In genomic region chr2:231104115-231104713, GRCh38 we compare ENCODE assay signal across 8 cellular contexts. TPM values are rescaled to one million over a fixed set of nuclear protein-coding genes. Genes with fewer than 3 reads are reported as not detected.
DNase-seq lines count a peak whose midpoint lies in the region; ATAC-seq, FAIRE-seq and TF ChIP-seq lines count a peak whose summit lies in the region.

No MANE protein-coding gene starts in this region.

- no peak overlapping the region for H3K4me3 Mint-ChIP-seq in CD8-positive, alpha-beta T cell

- no peaks in the 10 kb centered on the region for H3K4me1 Mint-ChIP-seq in CD8-positive, alpha-beta T cell (ENCODE audit: low read depth)

- no peak overlapping the region for H3K27ac Mint-ChIP-seq in CD8-positive, alpha-beta T cell

- peaks cover 7% of the 10 kb centered on the region for H3K9me3 Mint-ChIP-seq in CD8-positive, alpha-beta T cell

- peaks cover 10% of the 10 kb centered on the region for H3K36me3 ChIP-seq in CD8-positive, alpha-beta T cell (ENCODE audit: insufficient read depth, low read length)
- H3K36me3 ChIP-seq in right atrium auricular region (peaks cover 17% of the 10 kb centered on the region), sigmoid colon (peaks cover 0 to 22% (median 12%) of the 10 kb centered on the region in 4 donors)

- POLR2A ChIA-PET in CD8-positive, alpha-beta T cell (lab: Charles Lee), result interaction anchor here (1.2 to 2.0 kb wide), 2 partner anchors 348 to 360 kb away, joined by 4 to 7 read pairs; partner anchors contain the start of gene NCL

- no peak overlapping the region for H3K4me3 ChIP-seq in CD8-positive, alpha-beta T cell (ENCODE audit: low read depth, low read length)
- H3K4me3 ChIP-seq in right atrium auricular region (no peak overlapping the region), sigmoid colon (no peak overlapping the region)

- TF ChIP-seq EP300 in sigmoid colon (IDR thresholded peaks at IDR 0.05), result no peak

- CTCF ChIA-PET in CD8-positive, alpha-beta T cell (lab: Charles Lee), result interaction anchor here (0.9 to 2.8 kb wide), 13 partner anchors 9 to 377 kb away, joined by 3 to 47 read pairs (median 4); no protein-coding TSS in a partner anchor

- intact Hi-C loops in CD8-positive, alpha-beta T cell (cut with DNase I, micrococcal nuclease), result loop anchor here (1.0 to 2.0 kb wide), 4 partner anchors 307 to 454 kb away; no protein-coding TSS in a partner anchor
- intact Hi-C loops in sigmoid colon (cut with DNase I), result loop anchor here (1.0 to 5.0 kb wide), 4 partner anchors 95 to 348 kb away; partner anchors contain the start of gene ARMC9

- peak; percentile 92 for ATAC-seq in CD8-positive, alpha-beta T cell
- peak; percentile 94 for ATAC-seq in SK-N-SH treated with all-trans-retinoic acid at 6 μM for 48 hours
- ATAC-seq in GM19455 (IDR thresholded peaks at IDR 0.05; ENCODE audit: unreplicated experiment), result no peak

- DNase-seq in CD8-positive, alpha-beta T cell, result peak; percentile 10 to 65 (median 42)
- peak; percentile 27 for DNase-seq in GM19239 (ENCODE audit: insufficient read length, low spot score)
- DNase-seq in HT1080 (ENCODE audit: low read depth), result peak; percentile 59
- DNase-seq in amygdala (lab: John Stamatoyannopoulos, UW), result peak in 35 of 56 donors; percentile 1 to 83 (median 14)
- DNase-seq in right atrium auricular region (ENCODE audit: low spot score), result peak; percentile 73
- peak; percentile 75 for DNase-seq in sigmoid colon

- peak; percentile 99 for FAIRE-seq in GM19239 (lab: Jason Lieb, UNC)

- H3K4me1 ChIP-seq in CD8-positive, alpha-beta T cell (ENCODE audit: insufficient read depth, low read length), result no peaks in the 10 kb centered on the region
- H3K4me1 ChIP-seq in right atrium auricular region (no peaks in the 10 kb centered on the region), sigmoid colon (peaks cover 0 to 48% (median 38%) of the 10 kb centered on the region in 4 donors)

- H3K27ac ChIP-seq in CD8-positive, alpha-beta T cell (ENCODE audit: low read depth, low read length), result no peak overlapping the region
- H3K27ac ChIP-seq in right atrium auricular region (no peak overlapping the region), sigmoid colon (peak overlapping the region; percentile 55 to 76 (median 65))

- no peak for TF ChIP-seq POLR2A in sigmoid colon (IDR thresholded peaks at IDR 0.05)

- TF ChIP-seq CTCF in CD8-positive, alpha-beta T cell (IDR thresholded peaks at IDR 0.05), result peak; percentile 73
- TF ChIP-seq CTCF in right atrium auricular region (IDR thresholded peaks at IDR 0.05), result peak; percentile 83 to 89
- TF ChIP-seq CTCF in sigmoid colon (IDR thresholded peaks at IDR 0.05), result peak; percentile 84 to 91 (median 87)

- no peaks in the 10 kb centered on the region for H3K27me3 Mint-ChIP-seq in CD8-positive, alpha-beta T cell (ENCODE audit: low read depth)

- H3K9me3 ChIP-seq in CD8-positive, alpha-beta T cell (ENCODE audit: low read length), result peaks cover 4% of the 10 kb centered on the region
- peaks cover 3 to 19% of the 10 kb centered on the region in 2 donors for H3K9me3 ChIP-seq in right atrium auricular region
- H3K9me3 ChIP-seq in sigmoid colon, result peaks cover 0 to 6% (median 2%) of the 10 kb centered on the region in 4 donors

- peaks cover 47% of the 10 kb centered on the region for H3K36me3 Mint-ChIP-seq in CD8-positive, alpha-beta T cell

- WGBS in sigmoid colon, 2 donors, result 9 to 10% methylated on average over 3 of the region's 3 CpGs

- no peaks in the 10 kb centered on the region for H3K27me3 ChIP-seq in CD8-positive, alpha-beta T cell (ENCODE audit: insufficient read depth, low read length)
- H3K27me3 ChIP-seq in right atrium auricular region (no peaks in the 10 kb centered on the region), sigmoid colon (no peaks in the 10 kb centered on the region)

TF ChIP-seq in SK-N-SH treated with all-trans-retinoic acid at 6 μM for 48 hours, 23 proteins besides CTCF, POLR2A, EP300 and RAD21:
- TF ChIP-seq, protein P1, sequence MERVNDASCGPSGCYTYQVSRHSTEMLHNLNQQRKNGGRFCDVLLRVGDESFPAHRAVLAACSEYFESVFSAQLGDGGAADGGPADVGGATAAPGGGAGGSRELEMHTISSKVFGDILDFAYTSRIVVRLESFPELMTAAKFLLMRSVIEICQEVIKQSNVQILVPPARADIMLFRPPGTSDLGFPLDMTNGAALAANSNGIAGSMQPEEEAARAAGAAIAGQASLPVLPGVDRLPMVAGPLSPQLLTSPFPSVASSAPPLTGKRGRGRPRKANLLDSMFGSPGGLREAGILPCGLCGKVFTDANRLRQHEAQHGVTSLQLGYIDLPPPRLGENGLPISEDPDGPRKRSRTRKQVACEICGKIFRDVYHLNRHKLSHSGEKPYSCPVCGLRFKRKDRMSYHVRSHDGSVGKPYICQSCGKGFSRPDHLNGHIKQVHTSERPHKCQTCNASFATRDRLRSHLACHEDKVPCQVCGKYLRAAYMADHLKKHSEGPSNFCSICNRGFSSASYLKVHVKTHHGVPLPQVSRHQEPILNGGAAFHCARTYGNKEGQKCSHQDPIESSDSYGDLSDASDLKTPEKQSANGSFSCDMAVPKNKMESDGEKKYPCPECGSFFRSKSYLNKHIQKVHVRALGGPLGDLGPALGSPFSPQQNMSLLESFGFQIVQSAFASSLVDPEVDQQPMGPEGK (CRISPR knock-in tag; IDR thresholded peaks at IDR 0.05; ENCODE audit: borderline replicate concordance), result no peak
- TF ChIP-seq PPARA (CRISPR knock-in tag; IDR thresholded peaks at IDR 0.05; ENCODE audit: borderline replicate concordance) (no peak), ZC3H10 (CRISPR knock-in tag; IDR thresholded peaks at IDR 0.05) (no peak), TCF4 (CRISPR knock-in tag; IDR thresholded peaks at IDR 0.05; ENCODE audit: borderline replicate concordance) (no peak), CSRNP3 (CRISPR knock-in tag; IDR thresholded peaks at IDR 0.05) (no peak), ZNF8 (CRISPR knock-in tag; IDR thresholded peaks at IDR 0.05) (no peak), BACH2 (CRISPR knock-in tag; IDR thresholded peaks at IDR 0.05; ENCODE audit: borderline replicate concordance) (no peak), OSR1 (CRISPR knock-in tag; IDR thresholded peaks at IDR 0.05) (no peak), SNAI2 (CRISPR knock-in tag; IDR thresholded peaks at IDR 0.05) (no peak), CSDC2 (CRISPR knock-in tag; IDR thresholded peaks at IDR 0.05) (no peak), ARNTL (CRISPR knock-in tag; IDR thresholded peaks at IDR 0.05; ENCODE audit: borderline replicate concordance, low read depth) (no peak), RARB (CRISPR knock-in tag; IDR thresholded peaks at IDR 0.05) (no peak), ESRRG (CRISPR knock-in tag; IDR thresholded peaks at IDR 0.05) (no peak), GLIS3 (CRISPR knock-in tag; IDR thresholded peaks at IDR 0.05) (no peak), ZFP30 (CRISPR knock-in tag; IDR thresholded peaks at IDR 0.05) (no peak)

RNA-seq across cellular contexts. Expression of gene HTR2B, which starts 20.6 kb away (rescaled TPM):
- not detected for total RNA-seq in CD8-positive, alpha-beta T cell
- not detected in 2 replicates for total RNA-seq in HT1080 (2014; rRNA removed; shearing (Covaris generic))
- not detected in 2 replicates for polyA plus RNA-seq in HT1080 (2015; cell fraction: cytosol; rRNA removed)
- not detected in 2 replicates for polyA plus RNA-seq in HT1080 (2015; cell fraction: nucleus; rRNA removed)
- total RNA-seq in right atrium auricular region, result 1 to 10 TPM; 2.8 to 7.3 TPM
- total RNA-seq in sigmoid colon, result 10 to 100 TPM in 3 of 4 donors, 1 to 10 TPM in 1; 2.1 to 18.3 (median 15.4) TPM
- polyA plus RNA-seq in sigmoid colon, result under 1 TPM in 2 of 3 donors, not detected in 1; 0.23 to 0.73 TPM

RNA-seq across cellular contexts. Expression of gene PSMD1, which starts 47.5 kb away (rescaled TPM):
- total RNA-seq in CD8-positive, alpha-beta T cell, result 10 to 100 TPM; 31.0 to 33.9 TPM
- total RNA-seq in HT1080 (2014; rRNA removed; shearing (Covaris generic)), result 117 and 150 TPM in 2 replicates
- polyA plus RNA-seq in HT1080 (2015; cell fraction: cytosol; rRNA removed), result 84.1 and 101 TPM in 2 replicates
- 184 and 210 TPM in 2 replicates for polyA plus RNA-seq in HT1080 (2015; cell fraction: nucleus; rRNA removed)
- total RNA-seq in right atrium auricular region, result 10 to 100 TPM; 53.1 to 75.4 TPM
- 10 to 100 TPM; 45.7 to 90.3 (median 58.4) TPM for total RNA-seq in sigmoid colon
- 10 to 100 TPM; 41.2 to 50.7 (median 41.4) TPM for polyA plus RNA-seq in sigmoid colon

Comparison
In these comparisons a context has a peak if more than half of its experiments do, and no peak if none do; other contexts are left out.
1. DNase-seq: peak in every context shown above with its lines; median percentile 75 in sigmoid colon; 73 in right atrium auricular region; 59 in HT1080; 42 in CD8-positive, alpha-beta T cell; 27 in GM19239; 14 in amygdala.
2. H3K27ac ChIP-seq: peak in sigmoid colon (4 of 4); none in CD8-positive, alpha-beta T cell (single experiment) and right atrium auricular region (0 of 2).
3. Peak in every context shown above with its lines, with median percentiles within 50 percentile points of each other: CTCF ChIP-seq.